2 cellular contexts compared by ENCODE assay signal in the genomic region with DNA sequence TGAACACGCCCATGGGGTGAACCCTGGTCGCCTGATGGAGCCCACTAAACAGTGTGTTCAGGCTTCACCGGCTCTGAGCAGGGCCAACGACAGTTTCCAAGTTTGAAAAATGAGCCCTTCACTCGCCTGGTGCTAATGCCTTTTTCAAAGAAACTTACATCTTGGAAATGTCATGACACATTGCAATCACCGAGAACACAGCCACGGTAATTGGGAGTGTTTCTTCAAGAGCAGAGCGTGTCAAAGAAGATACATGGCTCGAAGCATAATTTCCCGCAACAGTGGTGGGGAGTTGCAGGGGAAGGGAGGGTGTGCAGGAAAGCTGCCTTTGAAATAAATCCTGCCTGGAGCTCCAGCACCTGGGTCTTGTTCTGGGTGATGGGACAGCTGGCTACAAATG.
TF ChIP-seq lines count a peak whose summit lies in the region.

No MANE protein-coding gene starts in this region.

TF ChIP-seq in K562, 482 proteins besides CTCF, POLR2A, EP300 and RAD21 (continued from another document):
- TF ChIP-seq PBX2 (CRISPR knock-in tag; IDR thresholded peaks at IDR 0.05; ENCODE audit: low read depth) (no peak), PBX2 (tag; conservative IDR thresholded peaks at IDR 0.05; ENCODE audit: low read depth) (peak; percentile 52), ZFX (CRISPR knock-in tag; IDR thresholded peaks at IDR 0.05) (no peak), ELF4 (CRISPR knock-in tag; IDR thresholded peaks at IDR 0.05) (no peak), SUPT5H (IDR thresholded peaks at IDR 0.05) (no peak), MEF2D (tag; conservative IDR thresholded peaks at IDR 0.05; ENCODE audit: low read depth) (no peak), NCOA4 (IDR thresholded peaks at IDR 0.05; ENCODE audit: partially characterized antibody) (no peak), TRIM28 (IDR thresholded peaks at IDR 0.05) (no peak), HCFC1 (IDR thresholded peaks at IDR 0.05; ENCODE audit: low read depth, low read length) (no peak), MEIS2 (IDR thresholded peaks at IDR 0.05; ENCODE audit: partially characterized antibody) (peak; percentile 60)
- TF ChIP-seq, protein P1, sequence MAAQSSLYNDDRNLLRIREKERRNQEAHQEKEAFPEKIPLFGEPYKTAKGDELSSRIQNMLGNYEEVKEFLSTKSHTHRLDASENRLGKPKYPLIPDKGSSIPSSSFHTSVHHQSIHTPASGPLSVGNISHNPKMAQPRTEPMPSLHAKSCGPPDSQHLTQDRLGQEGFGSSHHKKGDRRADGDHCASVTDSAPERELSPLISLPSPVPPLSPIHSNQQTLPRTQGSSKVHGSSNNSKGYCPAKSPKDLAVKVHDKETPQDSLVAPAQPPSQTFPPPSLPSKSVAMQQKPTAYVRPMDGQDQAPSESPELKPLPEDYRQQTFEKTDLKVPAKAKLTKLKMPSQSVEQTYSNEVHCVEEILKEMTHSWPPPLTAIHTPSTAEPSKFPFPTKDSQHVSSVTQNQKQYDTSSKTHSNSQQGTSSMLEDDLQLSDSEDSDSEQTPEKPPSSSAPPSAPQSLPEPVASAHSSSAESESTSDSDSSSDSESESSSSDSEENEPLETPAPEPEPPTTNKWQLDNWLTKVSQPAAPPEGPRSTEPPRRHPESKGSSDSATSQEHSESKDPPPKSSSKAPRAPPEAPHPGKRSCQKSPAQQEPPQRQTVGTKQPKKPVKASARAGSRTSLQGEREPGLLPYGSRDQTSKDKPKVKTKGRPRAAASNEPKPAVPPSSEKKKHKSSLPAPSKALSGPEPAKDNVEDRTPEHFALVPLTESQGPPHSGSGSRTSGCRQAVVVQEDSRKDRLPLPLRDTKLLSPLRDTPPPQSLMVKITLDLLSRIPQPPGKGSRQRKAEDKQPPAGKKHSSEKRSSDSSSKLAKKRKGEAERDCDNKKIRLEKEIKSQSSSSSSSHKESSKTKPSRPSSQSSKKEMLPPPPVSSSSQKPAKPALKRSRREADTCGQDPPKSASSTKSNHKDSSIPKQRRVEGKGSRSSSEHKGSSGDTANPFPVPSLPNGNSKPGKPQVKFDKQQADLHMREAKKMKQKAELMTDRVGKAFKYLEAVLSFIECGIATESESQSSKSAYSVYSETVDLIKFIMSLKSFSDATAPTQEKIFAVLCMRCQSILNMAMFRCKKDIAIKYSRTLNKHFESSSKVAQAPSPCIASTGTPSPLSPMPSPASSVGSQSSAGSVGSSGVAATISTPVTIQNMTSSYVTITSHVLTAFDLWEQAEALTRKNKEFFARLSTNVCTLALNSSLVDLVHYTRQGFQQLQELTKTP (IDR thresholded peaks at IDR 0.05; ENCODE audit: low read depth in 1 of 2, partially characterized antibody in 2 of 2): no peak

TF ChIP-seq in neural cell, 6 proteins besides CTCF, POLR2A, EP300 and RAD21 (continued from another document):
- TF ChIP-seq REST (IDR thresholded peaks at IDR 0.05; ENCODE audit: borderline replicate concordance) (no peak), SMC3 (conservative IDR thresholded peaks at IDR 0.05; ENCODE audit: poor library complexity) (no peak), TAF1 (IDR thresholded peaks at IDR 0.05; ENCODE audit: low read depth) (no peak), POLR2AphosphoS5 (IDR thresholded peaks at IDR 0.05) (peak; percentile 31), EZH2 (IDR thresholded peaks at IDR 0.05; ENCODE audit: borderline replicate concordance, insufficient read depth, low read length, poor library complexity, severe bottlenecking) (no peak)
